8 cellular contexts compared by ENCODE assay signal in genomic region chr2:63588385-63589147, GRCh38. TPM values are rescaled to one million over a fixed set of nuclear protein-coding genes. Genes with fewer than 3 reads are reported as not detected.
DNase-seq lines count a peak whose midpoint lies in the region; ATAC-seq, FAIRE-seq and TF ChIP-seq lines count a peak whose summit lies in the region.

Gene MDH1 (plus strand): TSS chr2:63588963. CDS start chr2:63589044, 81 bp downstream.
Gene WDPCP (minus strand): TSS chr2:63588477. CDS start chr2:63588271, 206 bp downstream.

- DNase-seq in GM12891 (ENCODE audit: insufficient read length, low spot score), result peak; percentile 37
- peak; percentile 99 for DNase-seq in NCI-H1417 treated with DMSO at 0.1 percent for 48 hours (lab: John Stamatoyannopoulos, UW)
- peak; percentile 99 for DNase-seq in SW 1271 (lab: John Stamatoyannopoulos, UW)
- peak; percentile 99 for DNase-seq in adipocyte (ENCODE audit: low read depth)
- peak; percentile 99 to 100 for DNase-seq in cardiac muscle cell (ENCODE audit: low read depth in 1 of 2, low spot score in 1 of 2)
- peak; percentile 90 to 96 (median 93) for DNase-seq in pancreas
- DNase-seq in thyroid gland, result peak; percentile 94 to 95

- H3K9me3 ChIP-seq in adipocyte (ENCODE audit: control insufficient read depth, low read length) (no peaks in the 10 kb centered on the region), cardiac muscle cell (ENCODE audit: low read depth) (no peaks in the 10 kb centered on the region), pancreas (no peaks in the 10 kb centered on the region), thyroid gland (no peaks in the 10 kb centered on the region)

- H3K27ac ChIP-seq in cardiac muscle cell, result peak within 1 kb of the TSS; percentile 99
- peak within 1 kb of the TSS; percentile 74 to 89 (median 83) for H3K27ac ChIP-seq in pancreas
- H3K27ac ChIP-seq in thyroid gland, result peak within 1 kb of the TSS; percentile 42 to 84 (median 77)

- no peak for TF ChIP-seq CTCF in cardiac muscle cell (IDR thresholded peaks at IDR 0.05; ENCODE audit: low read depth, low read length)
- no peak for TF ChIP-seq CTCF in pancreas (IDR thresholded peaks at IDR 0.05)
- TF ChIP-seq CTCF in thyroid gland (IDR thresholded peaks at IDR 0.05), result no peak

- H3K4me3 ChIP-seq in adipocyte (ENCODE audit: low read length), result peak within 1 kb of the TSS; percentile 98
- H3K4me3 ChIP-seq in cardiac muscle cell, result peak within 1 kb of the TSS; percentile 89
- H3K4me3 ChIP-seq in pancreas, result peak within 1 kb of the TSS; percentile 36 to 89 (median 84)
- peak within 1 kb of the TSS; percentile 31 to 70 (median 69) for H3K4me3 ChIP-seq in thyroid gland (replicated peaks in 1 of 3)

- peak; percentile 94 for TF ChIP-seq POLR2A in GM12891 (IDR thresholded peaks at IDR 0.05; ENCODE audit: low read depth, low read length)
- peak; percentile 36 to 90 for TF ChIP-seq POLR2A in thyroid gland (IDR thresholded peaks at IDR 0.05)

- intact Hi-C loops in pancreas (cut with DNase I) (no loop called here), thyroid gland (cut with DNase I) (no loop called here)

- WGBS in pancreas, 2 donors, result 0 to 1% methylated on average over 44 of the region's 44 CpGs
- 0 to 1% methylated on average over 28 to 39 of the region's 44 CpGs for WGBS in thyroid gland, 2 donors

- ATAC-seq in HG02798 (IDR thresholded peaks at IDR 0.05; ENCODE audit: poor library complexity, unreplicated experiment), result peak; percentile 88
- ATAC-seq in pancreas, result peak; percentile 93 to 96 (median 94)

- peak within 1 kb of the TSS; percentile 97 for H3K9ac ChIP-seq in adipocyte (ENCODE audit: low read length)

- FAIRE-seq in GM12891 (lab: Jason Lieb, UNC) (peak; percentile 97), pancreas (lab: Jason Lieb, UNC) (peak; percentile 82)

- H3K36me3 ChIP-seq in adipocyte (ENCODE audit: control insufficient read depth, insufficient read depth, low read length, severe bottlenecking) (peaks cover 12% of the 10 kb centered on the region), cardiac muscle cell (peaks cover 8% of the 10 kb centered on the region), pancreas (no peaks in the 10 kb centered on the region), thyroid gland (no peaks in the 10 kb centered on the region)

- H3K27me3 ChIP-seq in adipocyte (replicated peaks; ENCODE audit: control insufficient read depth, insufficient read depth, low read length), result no peaks in the 10 kb centered on the region
- no peaks in the 10 kb centered on the region for H3K27me3 ChIP-seq in cardiac muscle cell
- no peaks in the 10 kb centered on the region for H3K27me3 ChIP-seq in pancreas
- no peaks in the 10 kb centered on the region for H3K27me3 ChIP-seq in thyroid gland

- H3K4me1 ChIP-seq in adipocyte (ENCODE audit: control insufficient read depth, insufficient read depth, low read length) (peaks cover 29% of the 10 kb centered on the region), cardiac muscle cell (ENCODE audit: low read depth) (peaks cover 33% of the 10 kb centered on the region), pancreas (peaks cover 6 to 17% (median 15%) of the 10 kb centered on the region in 3 donors), thyroid gland (peaks cover 8 to 16% of the 10 kb centered on the region in 2 donors)

TF ChIP-seq in GM12891, 5 proteins besides CTCF, POLR2A, EP300 and RAD21:
- TF ChIP-seq POU2F2 (IDR thresholded peaks at IDR 0.05; ENCODE audit: low read depth, low read length) (peak; percentile 71), TAF1 (IDR thresholded peaks at IDR 0.05; ENCODE audit: low read depth, low read length) (peak; percentile 91), SPI1 (IDR thresholded peaks at IDR 0.05; ENCODE audit: low read depth, low read length) (no peak; the same call in 1 of the 2 replicates), PAX5 (IDR thresholded peaks at IDR 0.05; ENCODE audit: insufficient read depth, low read length, severe bottlenecking) (no peak), POLR2AphosphoS5 (IDR thresholded peaks at IDR 0.05; ENCODE audit: low read depth, low read length) (peak; percentile 96)

RNA-seq across cellular contexts. Expression of gene MDH1, which starts in this region (rescaled TPM):
- 224 TPM for polyA plus RNA-seq in GM12891 (2012; ENCODE audit: low read depth, missing spikeins)
- total RNA-seq in cardiac muscle cell (668 and 903 TPM in 2 replicates), pancreas (10 to 100 TPM; 35.4 to 63.6 (median 50.1) TPM), thyroid gland (100 to 1,000 TPM; 119 to 178 (median 136) TPM)
- polyA plus RNA-seq in cardiac muscle cell (1,163 and 1,373 TPM in 2 replicates), pancreas (100 to 1,000 TPM in 1 of 2 donors, 10 to 100 TPM in 1; 85.2 to 104 TPM)

RNA-seq across cellular contexts. Expression of gene WDPCP, which starts in this region (rescaled TPM):
- polyA plus RNA-seq in GM12891 (2012; ENCODE audit: low read depth, missing spikeins), result 1.9 TPM
- total RNA-seq in cardiac muscle cell, result 9.2 and 11.8 TPM in 2 replicates
- 4.6 and 6.7 TPM in 2 replicates for polyA plus RNA-seq in cardiac muscle cell
- total RNA-seq in pancreas, result 1 to 10 TPM; 3.1 to 6.1 (median 4.7) TPM
- 1 to 10 TPM; 1.9 to 2.3 TPM for polyA plus RNA-seq in pancreas
- total RNA-seq in thyroid gland, result 10 to 100 TPM; 18.3 to 33.1 (median 22.0) TPM

Comparison
In these comparisons a context has a peak if more than half of its experiments do, and no peak if none do; other contexts are left out.
1. Peak in every context shown above with its lines: DNase-seq, ATAC-seq, H3K4me3 ChIP-seq and H3K27ac ChIP-seq.
2. RNA of gene MDH1 (polyA plus RNA-seq): 1,163 to 1,373 TPM in cardiac muscle cell; 85.2 to 104 TPM in pancreas; every median in the first group is over 10 times any median in the second.
3. DNase-seq: peak in every context shown above with its lines; median percentile 100 in cardiac muscle cell; 99 in NCI-H1417 treated with DMSO at 0.1 percent for 48 hours; 99 in SW 1271; 99 in adipocyte; 94 in thyroid gland; 93 in pancreas; 37 in GM12891.